In the genomic region with DNA sequence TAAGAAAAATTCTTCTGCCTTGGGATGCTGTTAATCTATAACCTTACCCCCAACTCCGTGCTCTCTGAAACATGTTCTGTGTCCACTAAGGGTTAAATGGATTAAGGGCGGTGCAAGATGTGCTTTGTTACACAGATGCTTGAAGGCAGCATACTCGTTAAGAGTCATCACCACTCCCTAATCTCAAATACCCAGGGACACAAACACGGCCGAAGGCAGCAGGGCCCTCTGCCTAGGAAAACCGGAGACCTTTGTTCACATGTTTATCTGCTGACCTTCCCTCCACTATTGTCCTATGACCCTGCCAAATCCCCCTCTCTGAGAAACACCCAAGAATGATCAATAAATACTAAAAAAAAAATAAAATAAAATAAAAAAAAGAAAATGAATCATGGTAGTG, we compare ENCODE assay signal across 2 cellular contexts. TPM values are rescaled to one million over a fixed set of nuclear protein-coding genes. Genes with fewer than 3 reads are reported as not detected.
"Had no signal": no experiment of that assay in that cellular context is flagged by ENCODE, and none has a peak within 500 bp of the region (broad histone marks: within the 10 kb centered on the region; RNA-seq: fewer than 3 reads in every experiment).

No MANE protein-coding gene starts in this region.

RNA-seq across cellular contexts. Expression of gene MRLN, which starts 8.5 kb away (rescaled TPM):
- total RNA-seq: G401, GM12878 had no signal
